8 cellular contexts compared by ENCODE assay signal in the genomic region with DNA sequence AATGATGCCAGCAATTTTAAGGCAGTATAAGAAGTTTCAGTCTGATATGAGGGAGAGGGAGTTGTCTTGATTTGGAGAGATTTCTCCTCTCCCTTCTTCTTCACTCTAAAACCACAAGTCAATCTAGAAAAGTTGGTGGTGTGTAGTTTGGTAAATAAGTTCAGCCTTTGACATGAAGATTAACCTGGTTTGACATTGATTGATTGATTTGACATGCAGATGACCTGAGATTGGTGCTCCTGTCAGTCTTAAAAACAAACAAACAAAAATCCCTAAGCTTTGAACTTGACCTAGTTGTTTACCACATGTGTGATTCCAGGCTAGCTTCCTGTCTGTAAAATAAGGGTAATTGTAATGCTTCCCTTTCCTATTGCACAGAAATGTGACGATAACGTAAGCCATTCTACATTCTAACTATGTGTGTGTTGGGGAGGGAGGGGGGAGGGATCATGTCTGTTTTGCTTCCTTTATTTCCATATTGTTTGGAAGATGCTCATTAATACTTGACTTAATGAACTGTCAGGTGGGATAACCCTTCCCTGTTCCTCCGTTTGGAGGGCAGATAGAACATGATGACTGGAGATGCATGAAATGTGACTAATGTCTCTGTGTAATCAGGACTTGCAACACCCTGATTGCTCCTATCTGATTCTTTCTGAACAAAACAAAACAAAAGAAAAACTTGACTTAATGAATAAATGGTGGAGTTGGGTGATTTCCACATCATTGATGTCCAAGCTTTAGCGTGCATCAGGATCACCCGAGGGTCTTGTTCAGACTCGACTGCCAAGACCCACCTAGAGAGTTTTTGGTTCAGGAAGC.
DNase-seq lines count a peak whose midpoint lies in the region; ATAC-seq and TF ChIP-seq lines count a peak whose summit lies in the region.

No MANE protein-coding gene starts in this region.

- H3K27ac ChIP-seq in foreskin keratinocyte (no peak overlapping the region), subcutaneous abdominal adipose tissue (ENCODE audit: low read depth, low read length) (no peak overlapping the region), left lung (no peak overlapping the region)

- intact Hi-C loops in activated B cell treated with CpG ODN at 0.5 μM for 24 hours (cut with micrococcal nuclease) (loop anchor here (1.0 to 5.0 kb wide), 3 partner anchors 106 to 254 kb away; no protein-coding TSS in a partner anchor), left lung (cut with DNase I) (loop anchor here in 1 of 2 donors (5.0 kb wide), 1 partner anchor 181 kb away; no protein-coding TSS in a partner anchor)

- H3K27me3 ChIP-seq in foreskin keratinocyte (peaks cover 58% of the 10 kb centered on the region), subcutaneous abdominal adipose tissue (ENCODE audit: control insufficient read depth in 5 of 5, insufficient read depth in 4 of 5, low read length in 5 of 5) (peaks cover 3 to 36% (median 20%) of the 10 kb centered on the region in 5 donors), left lung (peaks cover 7 to 54% of the 10 kb centered on the region in 2 donors)

- peak overlapping the region; percentile 46 for H3K4me3 Mint-ChIP-seq in activated CD8-positive, alpha-beta memory T cell treated with anti-CD3 and anti-CD28 coated beads, Interleukin-2, amount 10 ng/mL, durations not matched to agents 7 days and 5 days
- peak overlapping the region; percentile 53 for H3K4me3 Mint-ChIP-seq in activated B cell treated with CpG ODN at 0.5 μM for 24 hours

- no peak overlapping the region for H3K9ac ChIP-seq in subcutaneous abdominal adipose tissue (ENCODE audit: low read length in 5 of 5)

- H3K4me1 ChIP-seq in foreskin keratinocyte (no peaks in the 10 kb centered on the region), subcutaneous abdominal adipose tissue (ENCODE audit: control insufficient read depth in 5 of 5, insufficient read depth in 5 of 5, low read length in 5 of 5) (peaks cover 4 to 19% (median 12%) of the 10 kb centered on the region in 5 donors), left lung (peaks cover 8 to 23% of the 10 kb centered on the region in 2 donors)

- ATAC-seq in activated CD8-positive, alpha-beta memory T cell treated with anti-CD3 and anti-CD28 coated beads, Interleukin-2, amount 10 ng/mL, durations not matched to agents 7 days and 5 days: no peak
- no peak for ATAC-seq in activated B cell treated with CpG ODN at 0.5 μM for 24 hours (ENCODE audit: low read depth)
- ATAC-seq in foreskin keratinocyte: peak; percentile 13
- ATAC-seq in HG02938 (IDR thresholded peaks at IDR 0.05; ENCODE audit: unreplicated experiment): no peak
- ATAC-seq in GM21528 (IDR thresholded peaks at IDR 0.05; ENCODE audit: low FRiP score, unreplicated experiment): no peak
- ATAC-seq in left lung: no peak

- peaks cover 7% of the 10 kb centered on the region for H3K27me3 Mint-ChIP-seq in activated CD8-positive, alpha-beta memory T cell treated with anti-CD3 and anti-CD28 coated beads, Interleukin-2, amount 10 ng/mL, durations not matched to agents 7 days and 5 days
- H3K27me3 Mint-ChIP-seq in activated B cell treated with CpG ODN at 0.5 μM for 24 hours: peaks cover 4% of the 10 kb centered on the region

- CTCF ChIA-PET in activated CD8-positive, alpha-beta memory T cell treated with anti-CD3 and anti-CD28 coated beads, Interleukin-2, amount 10 ng/mL, durations not matched to agents 7 days and 5 days (lab: Charles Lee): interaction anchor here (0.6 to 5.2 kb wide), 34 partner anchors 10 to 562 kb away, joined by 3 to 44 read pairs (median 4); no protein-coding TSS in a partner anchor
- CTCF ChIA-PET in activated B cell treated with CpG ODN at 0.5 μM for 24 hours (lab: Charles Lee): interaction anchor here (4.3 kb wide), 1 partner anchor 178 kb away, joined by 15 read pairs; no protein-coding TSS in a partner anchor

- H3K27ac Mint-ChIP-seq in activated CD8-positive, alpha-beta memory T cell treated with anti-CD3 and anti-CD28 coated beads, Interleukin-2, amount 10 ng/mL, durations not matched to agents 7 days and 5 days: peak overlapping the region; percentile 61
- no peak overlapping the region for H3K27ac Mint-ChIP-seq in activated B cell treated with CpG ODN at 0.5 μM for 24 hours

- no peak for DNase-seq in activated CD8-positive, alpha-beta memory T cell treated with anti-CD3 and anti-CD28 coated beads, Interleukin-2, amount 10 ng/mL, durations not matched to agents 7 days and 5 days
- DNase-seq in activated CD8-positive, alpha-beta memory T cell treated with anti-CD3 and anti-CD28 coated beads, Interleukin-2, amount 50 U/mL, for 48 hours: no peak
- no peak for DNase-seq in activated B cell treated with CpG ODN at 0.5 μM for 24 hours
- DNase-seq in foreskin keratinocyte: peak in 1 of 2 donors; percentile 45
- DNase-seq in left lung: no peak

- TF ChIP-seq CTCF in activated B cell treated with CpG ODN at 0.5 μM for 24 hours (IDR thresholded peaks at IDR 0.05) (no peak), foreskin keratinocyte (conservative IDR thresholded peaks at IDR 0.05) (no peak), left lung (IDR thresholded peaks at IDR 0.05) (no peak)

- no peaks in the 10 kb centered on the region for H3K9me3 ChIP-seq in subcutaneous abdominal adipose tissue (ENCODE audit: control insufficient read depth in 5 of 5, low read length in 5 of 5)
- H3K9me3 ChIP-seq in left lung: no peaks in the 10 kb centered on the region

- H3K4me3 ChIP-seq in subcutaneous abdominal adipose tissue (ENCODE audit: low read depth in 1 of 5, low read length in 5 of 5) (peak overlapping the region in 4 of 5 donors; percentile 58 to 60 (median 58)), left lung (peak overlapping the region in 1 of 2 donors; percentile 35)

- H3K36me3 ChIP-seq in subcutaneous abdominal adipose tissue (ENCODE audit: control insufficient read depth in 5 of 5, insufficient read depth in 5 of 5, low read length in 5 of 5) (no peaks in the 10 kb centered on the region), left lung (no peaks in the 10 kb centered on the region)

- POLR2A ChIA-PET in activated B cell treated with CpG ODN at 0.5 μM for 24 hours (lab: Charles Lee): no interaction called here

- H3K4me1 Mint-ChIP-seq in activated CD8-positive, alpha-beta memory T cell treated with anti-CD3 and anti-CD28 coated beads, Interleukin-2, amount 10 ng/mL, durations not matched to agents 7 days and 5 days: peaks cover 51% of the 10 kb centered on the region
- peaks cover 29% of the 10 kb centered on the region for H3K4me1 Mint-ChIP-seq in activated B cell treated with CpG ODN at 0.5 μM for 24 hours

- H3K36me3 Mint-ChIP-seq in activated CD8-positive, alpha-beta memory T cell treated with anti-CD3 and anti-CD28 coated beads, Interleukin-2, amount 10 ng/mL, durations not matched to agents 7 days and 5 days: no peaks in the 10 kb centered on the region
- H3K36me3 Mint-ChIP-seq in activated B cell treated with CpG ODN at 0.5 μM for 24 hours (ENCODE audit: low read depth): no peaks in the 10 kb centered on the region

- no peaks in the 10 kb centered on the region for H3K9me3 Mint-ChIP-seq in activated CD8-positive, alpha-beta memory T cell treated with anti-CD3 and anti-CD28 coated beads, Interleukin-2, amount 10 ng/mL, durations not matched to agents 7 days and 5 days (ENCODE audit: low read depth)
- no peaks in the 10 kb centered on the region for H3K9me3 Mint-ChIP-seq in activated B cell treated with CpG ODN at 0.5 μM for 24 hours
